Comparison of ENCODE assay signal across 9 cellular contexts in genomic region chr9:137318976-137319375, GRCh38. TPM values are rescaled to one million over a fixed set of nuclear protein-coding genes. Genes with fewer than 3 reads are reported as not detected.
A peak's percentile ranks its signal among the peaks of the same experiment; 100 is the strongest.
DNase-seq lines count a peak whose midpoint lies in the region; ATAC-seq and TF ChIP-seq lines count a peak whose summit lies in the region.
"Had no signal": no experiment of that assay in that cellular context is flagged by ENCODE, and none has a peak within 500 bp of the region (broad histone marks: within the 10 kb centered on the region; RNA-seq: fewer than 3 reads in every experiment).

No MANE protein-coding gene starts in this region.

- no peaks in the 10 kb centered on the region for H4K20me1 ChIP-seq in BLaER1 treated with 17β-estradiol and CSF1 and Interleukin-3, amounts not matched to agents 10 nM and 100 nM

- peak; percentile 56 for TF ChIP-seq CTCF in VCaP (conservative IDR thresholded peaks at IDR 0.05)
- peak; percentile 49 for TF ChIP-seq CTCF in progenitor cell of endocrine pancreas (IDR thresholded peaks at IDR 0.05; ENCODE audit: unreplicated experiment)

- H3K27me3 Mint-ChIP-seq in progenitor cell of endocrine pancreas = no peaks in the 10 kb centered on the region

- no peaks in the 10 kb centered on the region for H3K36me3 Mint-ChIP-seq in progenitor cell of endocrine pancreas (ENCODE audit: insufficient read depth)

- H3K27ac ChIP-seq in BLaER1 treated with 17β-estradiol and CSF1 and Interleukin-3, amounts not matched to agents 10 nM and 100 nM = peak overlapping the region in 8 of 11 experiments; percentile 28 to 96 (median 71); a peak in 11 of 22 replicates
- no peak overlapping the region for H3K27ac ChIP-seq in VCaP

- H3K27ac Mint-ChIP-seq in progenitor cell of endocrine pancreas = no peak overlapping the region

- H3K27me3 ChIP-seq in BLaER1 treated with 17β-estradiol and CSF1 and Interleukin-3, amounts not matched to agents 10 nM and 100 nM = peaks cover 0 to 8% (median 0%) of the 10 kb centered on the region in 11 experiments; a peak in 4 of 22 replicates

- H3K9me3 ChIP-seq in BLaER1 treated with 17β-estradiol and CSF1 and Interleukin-3, amounts not matched to agents 10 nM and 100 nM (replicated peaks in 1 of 11) = peaks cover 0 to 18% (median 11%) of the 10 kb centered on the region in 11 experiments; a peak in 16 of 22 replicates

- peaks cover 4% of the 10 kb centered on the region for H3K4me1 Mint-ChIP-seq in progenitor cell of endocrine pancreas (ENCODE audit: low read depth)

- no peak overlapping the region for H3K4me3 ChIP-seq in BLaER1 treated with 17β-estradiol and CSF1 and Interleukin-3, amounts not matched to agents 10 nM and 100 nM

- H3K9me3 Mint-ChIP-seq in progenitor cell of endocrine pancreas (ENCODE audit: low read depth) = no peaks in the 10 kb centered on the region

- intact Hi-C loops in Right ventricle myocardium superior (cut with DNase I) = no loop called here

- ATAC-seq in Right ventricle myocardium superior (ENCODE audit: poor library complexity) (peak; percentile 45), GM18868 (IDR thresholded peaks at IDR 0.05; ENCODE audit: unreplicated experiment) (no peak), GM18867 (IDR thresholded peaks at IDR 0.05; ENCODE audit: unreplicated experiment) (no peak)

- peak; percentile 79 for DNase-seq in Right ventricle myocardium superior
- DNase-seq in progenitor cell of endocrine pancreas (ENCODE audit: low spot score, unreplicated experiment) = peak; percentile 36
- no peak for DNase-seq in activated gamma-delta T cell (lab: John Stamatoyannopoulos, UW)
- no peak for DNase-seq in NCI-H2081 (lab: John Stamatoyannopoulos, UW)
- DNase-seq: stimulated activated CD4-positive, alpha-beta T cell treated with anti-CD3 and anti-CD28 coated beads, Interleukin-2, amount 100 ng/mL, for 48 hours had no signal

- peak overlapping the region in 9 of 11 experiments; percentile 14 to 85 (median 43); a peak in 11 of 22 replicates for H3K9ac ChIP-seq in BLaER1 treated with 17β-estradiol and CSF1 and Interleukin-3, amounts not matched to agents 10 nM and 100 nM

- H3K4me3 Mint-ChIP-seq in progenitor cell of endocrine pancreas (ENCODE audit: low read depth) = no peak overlapping the region

- peaks cover 0 to 5% (median 0%) of the 10 kb centered on the region in 11 experiments; a peak in 3 of 22 replicates for H3K36me3 ChIP-seq in BLaER1 treated with 17β-estradiol and CSF1 and Interleukin-3, amounts not matched to agents 10 nM and 100 nM

- peaks cover 63 to 79% (median 77%) of the 10 kb centered on the region in 10 experiments for H3K4me1 ChIP-seq in BLaER1 treated with 17β-estradiol and CSF1 and Interleukin-3, amounts not matched to agents 10 nM and 100 nM

- peak overlapping the region; percentile 81 to 99 (median 95) for H3K4me2 ChIP-seq in BLaER1 treated with 17β-estradiol and CSF1 and Interleukin-3, amounts not matched to agents 10 nM and 100 nM

RNA-seq across cellular contexts. Expression of gene NRARP, which starts 16.9 kb away (rescaled TPM):
- total RNA-seq in Right ventricle myocardium superior = 4.4 TPM
- total RNA-seq in progenitor cell of endocrine pancreas = 24.0 and 27.1 TPM in 2 replicates

RNA-seq across cellular contexts. Expression of gene TOR4A, which starts 41.5 kb away (rescaled TPM):
- 16.6 TPM for total RNA-seq in Right ventricle myocardium superior
- 8.0 and 8.5 TPM in 2 replicates for total RNA-seq in progenitor cell of endocrine pancreas

Comparison
In these comparisons a context has a peak if more than half of its experiments do, and no peak if none do; other contexts are left out.
1. DNase-seq: peak in Right ventricle myocardium superior (single experiment) and progenitor cell of endocrine pancreas (single experiment); none in activated gamma-delta T cell (single experiment) and NCI-H2081 (0 of 2).